Comparison of ENCODE assay signal across 8 cellular contexts in genomic region chr11:662689-663274, GRCh38. TPM values are rescaled to one million over a fixed set of nuclear protein-coding genes. Genes with fewer than 3 reads are reported as not detected.
DNase-seq lines count a peak whose midpoint lies in the region; ATAC-seq and TF ChIP-seq lines count a peak whose summit lies in the region.

No MANE protein-coding gene starts in this region.

- TF ChIP-seq CTCF in cardiac fibroblast (IDR thresholded peaks at IDR 0.05; ENCODE audit: low read depth, low read length) (peak; percentile 77), kidney epithelial cell (IDR thresholded peaks at IDR 0.05; ENCODE audit: insufficient read depth, low read length, poor library complexity, severe bottlenecking) (peak; percentile 70)

- H3K27ac Mint-ChIP-seq in T-cell, result no peak overlapping the region

- H3K9me3 Mint-ChIP-seq in T-cell, result no peaks in the 10 kb centered on the region

- H3K4me3 ChIP-seq in cardiac fibroblast (replicated peaks in 1 of 2; ENCODE audit: low read depth in 2 of 2, low read length in 2 of 2), result no peak overlapping the region
- H3K4me3 ChIP-seq in kidney epithelial cell (ENCODE audit: low read depth, low read length), result no peak overlapping the region

- DNase-seq in CD1c-positive myeloid dendritic cell (ENCODE audit: extremely low spot score) (peak; percentile 58), HCEC 1CT (peak; percentile 54), T-cell (peak in 15 of 34 experiments; percentile 9 to 49 (median 34)), cardiac fibroblast (ENCODE audit: low read depth in 2 of 2) (peak; percentile 68 to 74), kidney epithelial cell (ENCODE audit: low read depth) (no peak), GF-D8 (lab: John Stamatoyannopoulos, UW) (no peak)
- peak; percentile 31 for DNase-seq in stimulated activated CD8-positive, alpha-beta memory T cell treated with anti-CD3 and anti-CD28 coated beads, Interleukin-4, amount 100 ng/mL, for 24 hours (ENCODE audit: low read depth)
- DNase-seq in NK-92 treated with Interleukin-12 subunit alpha and Interleukin-12 subunit beta, amount 100 ng/mL, for 24 hours (lab: John Stamatoyannopoulos, UW), result no peak

- H3K4me3 Mint-ChIP-seq in T-cell, result no peak overlapping the region

- H3K4me1 Mint-ChIP-seq in T-cell, result peaks cover 0 to 7% (median 0%) of the 10 kb centered on the region in 3 donors

- CTCF ChIA-PET in T-cell (lab: Charles Lee), result no interaction called here

- peak in 3 of 4 experiments; percentile 45 to 61 (median 56) for ATAC-seq in T-cell (replicated peaks in 1 of 4)

- H3K27me3 Mint-ChIP-seq in T-cell, result no peaks in the 10 kb centered on the region

- H3K36me3 Mint-ChIP-seq in T-cell, result peaks cover 22% of the 10 kb centered on the region

- H3K36me3 ChIP-seq in kidney epithelial cell (ENCODE audit: control insufficient read depth, insufficient read depth, low read length), result peaks cover 3% of the 10 kb centered on the region

- H3K27me3 ChIP-seq in kidney epithelial cell (ENCODE audit: control insufficient read depth, insufficient read depth, low read length), result no peaks in the 10 kb centered on the region

- POLR2A ChIA-PET in T-cell (lab: Charles Lee), result no interaction called here

RNA-seq across cellular contexts. Expression of gene DRD4, which starts 25.7 kb away (rescaled TPM):
- 1 to 10 TPM in 2 of 5 donors, under 1 TPM in 3; 0.49 to 1.3 (median 0.98) TPM for total RNA-seq in T-cell
- total RNA-seq in kidney epithelial cell, result 0.08 TPM in 1 of 2 replicates, not detected in the other

RNA-seq across cellular contexts. Expression of gene DEAF1, which starts 32.2 kb away (rescaled TPM):
- total RNA-seq in T-cell (100 to 1,000 TPM in 1 of 5 donors, 10 to 100 TPM in 4; 55.8 to 121 (median 57.3) TPM), kidney epithelial cell (56.5 and 63.0 TPM in 2 replicates)

RNA-seq across cellular contexts. Expression of gene TMEM80, which starts 32.8 kb away (rescaled TPM):
- total RNA-seq in T-cell (10 to 100 TPM; 21.2 to 43.9 (median 42.4) TPM), kidney epithelial cell (22.7 and 28.5 TPM in 2 replicates)

RNA-seq across cellular contexts. Expression of gene SCT, which starts 35.8 kb away (rescaled TPM):
- not detected for total RNA-seq in T-cell
- total RNA-seq in kidney epithelial cell, result 2.1 TPM in 1 of 2 replicates, not detected in the other

RNA-seq across cellular contexts. Expression of gene CDHR5, which starts 38.0 kb away (rescaled TPM):
- under 1 TPM in 2 of 5 donors, not detected in 3; 0.26 to 0.29 TPM for total RNA-seq in T-cell
- total RNA-seq in kidney epithelial cell, result 0.92 TPM in 1 of 2 replicates, not detected in the other

Comparison
In these comparisons a context has a peak if more than half of its experiments do, and no peak if none do; other contexts are left out.
1. DNase-seq: peak in CD1c-positive myeloid dendritic cell (single experiment), HCEC 1CT (single experiment), cardiac fibroblast (2 of 2) and stimulated activated CD8-positive, alpha-beta memory T cell treated with anti-CD3 and anti-CD28 coated beads, Interleukin-4, amount 100 ng/mL, for 24 hours (single experiment); none in kidney epithelial cell (single experiment), GF-D8 (single experiment) and NK-92 treated with Interleukin-12 subunit alpha and Interleukin-12 subunit beta, amount 100 ng/mL, for 24 hours (single experiment).